14 cellular contexts compared by ENCODE assay signal in the genomic region with DNA sequence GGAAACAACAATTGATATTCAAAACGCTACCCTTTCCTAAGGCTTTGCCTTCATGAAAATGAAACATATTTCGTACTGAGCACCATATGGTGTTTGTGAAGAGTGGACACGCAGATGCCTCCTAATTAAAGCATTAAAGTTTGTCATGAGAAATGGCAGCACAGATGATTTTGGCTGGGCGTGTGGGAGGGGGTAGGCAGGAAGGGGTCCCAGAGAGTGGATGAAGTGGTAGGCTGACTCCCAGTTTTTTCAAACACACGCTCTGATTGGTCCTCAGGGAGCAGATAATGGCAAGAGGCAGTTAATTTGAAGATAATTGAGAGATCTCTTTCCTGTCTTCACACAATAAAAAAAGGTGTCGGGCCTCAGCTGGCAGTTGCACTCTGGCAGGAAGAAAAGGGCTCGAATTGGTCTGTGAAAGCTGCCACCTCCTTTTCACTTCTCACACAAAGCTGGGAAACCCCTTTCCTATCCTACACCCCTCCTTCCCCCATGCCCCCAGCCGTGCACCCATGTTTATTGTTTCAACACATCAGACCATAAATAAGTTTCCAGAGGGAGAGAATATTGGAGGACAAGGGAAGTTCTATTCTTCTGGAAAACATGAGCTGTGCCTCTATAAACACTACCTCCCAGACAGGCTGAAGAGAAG.
A peak's percentile ranks its signal among the peaks of the same experiment; 100 is the strongest.
DNase-seq lines count a peak whose midpoint lies in the region; ATAC-seq and TF ChIP-seq lines count a peak whose summit lies in the region.
"Had no signal": no experiment of that assay in that cellular context is flagged by ENCODE, and none has a peak within 500 bp of the region (broad histone marks: within the 10 kb centered on the region; RNA-seq: fewer than 3 reads in every experiment).

No MANE protein-coding gene starts in this region.

- WGBS in mesendoderm (ENCODE audit: extremely low coverage, insufficient coverage, low lambda C conversion rate), result no CpG with 5 or more reads among the region's 8 CpGs

- H3K27me3 Mint-ChIP-seq in CD14-positive monocyte (ENCODE audit: low read depth in 3 of 3), result peaks cover 2 to 10% (median 5%) of the 10 kb centered on the region in 3 donors

- H3K9me3 ChIP-seq in Loucy (ENCODE audit: insufficient read depth, low read depth, low read length), result no peaks in the 10 kb centered on the region

- intact Hi-C loops in CD14-positive monocyte (cut with micrococcal nuclease), result no loop called here

- H3K79me2 ChIP-seq in Loucy (ENCODE audit: insufficient read depth, low read length) (no peaks in the 10 kb centered on the region), mesendoderm (ENCODE audit: control insufficient read depth, insufficient read depth, low read length) (no peaks in the 10 kb centered on the region)

- peak overlapping the region; percentile 1 for H2BK15ac ChIP-seq in mesendoderm (replicated peaks; ENCODE audit: low read depth)

- no peak overlapping the region for H2AK5ac ChIP-seq in mesendoderm (ENCODE audit: low read length)

- no peak overlapping the region for H3K27ac Mint-ChIP-seq in CD14-positive monocyte
- H3K27ac Mint-ChIP-seq: CD8-positive, alpha-beta T cell; HFFc6 had no signal

- in situ Hi-C loops in GM13976 (cut with MboI; ENCODE audit: low sequenced_read_pairs, unreplicated experiment), result no loop called here

- no peak overlapping the region for H3K27ac ChIP-seq in mesendoderm (ENCODE audit: low read depth, low read length)

- H3K36me3 ChIP-seq in Loucy (ENCODE audit: insufficient read depth, low read length) (no peaks in the 10 kb centered on the region), mesendoderm (ENCODE audit: control insufficient read depth, insufficient read depth, low read length) (no peaks in the 10 kb centered on the region)

- H3K27me3 ChIP-seq in Loucy (ENCODE audit: insufficient read depth, low read length, poor library complexity, severe bottlenecking), result no peaks in the 10 kb centered on the region
- no peaks in the 10 kb centered on the region for H3K27me3 ChIP-seq in mesendoderm (ENCODE audit: insufficient read depth, low read length, poor library complexity)

- no peaks in the 10 kb centered on the region for H3K4me1 Mint-ChIP-seq in CD14-positive monocyte
- H3K4me1 Mint-ChIP-seq: central memory CD8-positive, alpha-beta T cell had no signal

- H3K4me2 ChIP-seq in Loucy (ENCODE audit: low read depth, low read length, poor library complexity, severe bottlenecking) (peak overlapping the region; percentile 2), mesendoderm (ENCODE audit: low read length) (no peak overlapping the region)

- H3K4me3 Mint-ChIP-seq in CD14-positive monocyte, result no peak overlapping the region
- H3K4me3 Mint-ChIP-seq: CD8-positive, alpha-beta T cell; central memory CD8-positive, alpha-beta T cell; HFFc6 had no signal

- H2BK120ac ChIP-seq in mesendoderm (ENCODE audit: low read depth, low read length), result no peak overlapping the region

- no peaks in the 10 kb centered on the region for H3K9me2 ChIP-seq in Loucy (replicated peaks; ENCODE audit: low read depth, low read length)

- peak overlapping the region; percentile 24 for H2AFZ ChIP-seq in Loucy (ENCODE audit: low read length)

- H3K79me1 ChIP-seq in mesendoderm (ENCODE audit: low read length), result no peaks in the 10 kb centered on the region

- no peak for ATAC-seq in HG02981 (IDR thresholded peaks at IDR 0.05; ENCODE audit: unreplicated experiment)
- ATAC-seq: CD8-positive, alpha-beta T cell had no signal

- no peak overlapping the region for H3K4me3 ChIP-seq in Loucy (ENCODE audit: low read length, poor library complexity, severe bottlenecking)
- H3K4me3 ChIP-seq in mesendoderm (ENCODE audit: low read length), result no peak overlapping the region

- TF ChIP-seq CTCF in Loucy (conservative IDR thresholded peaks at IDR 0.05; ENCODE audit: low read length) (no peak), GM13976 (IDR thresholded peaks at IDR 0.05; ENCODE audit: borderline replicate concordance, control extremely low read depth, extremely low read depth, insufficient read depth, missing control alignments) (no peak), CD14-positive monocyte (IDR thresholded peaks at IDR 0.05) (no peak)

- peak overlapping the region; percentile 59 for H3K4ac ChIP-seq in mesendoderm (ENCODE audit: low read depth, low read length)

- H2BK5ac ChIP-seq in mesendoderm (ENCODE audit: low read length), result peak overlapping the region; percentile 26

- H3K4me1 ChIP-seq in Loucy (ENCODE audit: insufficient read depth, low read length, poor library complexity, severe bottlenecking) (peaks cover 16% of the 10 kb centered on the region), mesendoderm (ENCODE audit: control insufficient read depth, low read depth, low read length) (peaks cover 17% of the 10 kb centered on the region)

- no peak overlapping the region for H4K5ac ChIP-seq in mesendoderm (ENCODE audit: low read length)

- no peak overlapping the region for H4K8ac ChIP-seq in mesendoderm (ENCODE audit: low read depth, low read length)

- peak overlapping the region; percentile 39 for H3K18ac ChIP-seq in mesendoderm (ENCODE audit: low read length)

- H3F3A ChIP-seq in Loucy (ENCODE audit: low read depth), result no peaks in the 10 kb centered on the region

- no peaks in the 10 kb centered on the region for H4K20me1 ChIP-seq in Loucy (ENCODE audit: insufficient read depth, low read length, poor library complexity, severe bottlenecking)

- H3K36me3 Mint-ChIP-seq in CD14-positive monocyte, result no peaks in the 10 kb centered on the region
- H3K36me3 Mint-ChIP-seq: CD8-positive, alpha-beta T cell had no signal

- H3K56ac ChIP-seq in mesendoderm (ENCODE audit: low read length), result peak overlapping the region; percentile 78

- H3K9ac ChIP-seq in Loucy (ENCODE audit: low read depth, low read length, poor library complexity, severe bottlenecking) (no peak overlapping the region), mesendoderm (ENCODE audit: low read length) (no peak overlapping the region)

- no peaks in the 10 kb centered on the region for H3K9me3 Mint-ChIP-seq in CD14-positive monocyte
- H3K9me3 Mint-ChIP-seq: CD8-positive, alpha-beta T cell; central memory CD8-positive, alpha-beta T cell; HFFc6 had no signal

- DNase-seq in D341Med (ENCODE audit: low spot score) (peak; percentile 79), NCI-H748 (lab: John Stamatoyannopoulos, UW; ENCODE audit: unreplicated experiment) (peak; percentile 95), mesendoderm (peak; percentile 74), dedifferentiated amniotic fluid mesenchymal stem cell (ENCODE audit: extremely low spot score) (no peak), GM13976 (ENCODE audit: low spot score) (no peak), CD14-positive monocyte (ENCODE audit: low spot score) (no peak)
- DNase-seq: CD8-positive, alpha-beta T cell; HFFc6; midbrain; NCI-H2029 treated with DMSO at 0.1 percent for 48 hours; SIG-M5 had no signal

- no peak overlapping the region for H3K23ac ChIP-seq in mesendoderm (ENCODE audit: low read length)

Comparison
In these comparisons a context has a peak if more than half of its experiments do, and no peak if none do; other contexts are left out.
1. DNase-seq: peak in D341Med (single experiment), NCI-H748 (single experiment) and mesendoderm (single experiment); none in dedifferentiated amniotic fluid mesenchymal stem cell (single experiment), GM13976 (single experiment) and CD14-positive monocyte (single experiment).